24 cellular contexts compared by ENCODE assay signal in the genomic region with DNA sequence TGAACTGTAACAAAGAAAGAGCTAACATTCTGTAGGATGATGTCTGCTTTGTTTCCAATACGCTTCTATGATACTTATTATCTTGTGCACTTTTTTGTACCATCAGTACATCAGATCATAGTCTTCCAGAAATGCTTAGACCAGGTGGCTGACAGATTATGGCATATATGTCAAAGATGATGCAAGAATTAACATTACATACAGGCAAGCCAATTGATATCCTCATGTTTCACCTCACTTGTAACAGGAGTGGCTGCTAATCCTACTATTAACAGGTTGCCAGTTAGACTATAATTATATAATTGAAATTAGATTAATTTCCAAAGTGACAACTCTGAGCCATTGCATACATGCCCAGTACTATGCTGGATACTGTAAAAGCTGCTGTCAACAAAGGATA.
DNase-seq lines count a peak whose midpoint lies in the region; ATAC-seq, FAIRE-seq and TF ChIP-seq lines count a peak whose summit lies in the region.
"Had no signal": no experiment of that assay in that cellular context is flagged by ENCODE, and none has a peak within 500 bp of the region (broad histone marks: within the 10 kb centered on the region; RNA-seq: fewer than 3 reads in every experiment).

No MANE protein-coding gene starts in this region.

- H3K23ac ChIP-seq in H9 (ENCODE audit: insufficient read length, low read depth, low read length) = no peak overlapping the region

- H3K23me2 ChIP-seq in H9 (ENCODE audit: insufficient read length, low read depth, low read length, poor library complexity, severe bottlenecking) = no peaks in the 10 kb centered on the region

- H3K79me1 ChIP-seq in H9 (ENCODE audit: insufficient read depth, low read depth, low read length, poor library complexity, severe bottlenecking) = peaks cover 4% of the 10 kb centered on the region

- H3K9me3 Mint-ChIP-seq in activated T-cell treated with anti-CD3 and anti-CD28 coated beads, Interleukin-2, amount 50 U/mL, for 24 hours = no peaks in the 10 kb centered on the region
- no peaks in the 10 kb centered on the region for H3K9me3 Mint-ChIP-seq in H9
- H3K9me3 Mint-ChIP-seq in effector memory CD8-positive, alpha-beta T cell = no peaks in the 10 kb centered on the region

- H3K27ac Mint-ChIP-seq in activated T-cell treated with anti-CD3 and anti-CD28 coated beads, Interleukin-2, amount 50 U/mL, for 24 hours = peak overlapping the region; percentile 71
- peak overlapping the region in 2 of 3 experiments; percentile 16 to 64; a peak in 4 of 7 replicates for H3K27ac Mint-ChIP-seq in H9
- H3K27ac Mint-ChIP-seq in effector memory CD8-positive, alpha-beta T cell = peak overlapping the region; percentile 39 to 44

- no CpG with 5 or more reads among the region's 1 CpG for WGBS in H9 (ENCODE audit: extremely low coverage, insufficient read length, low lambda C conversion rate)
- 77 to 92% methylated on average over 1 of the region's 1 CpG for WGBS in pancreas, 2 donors

- H3K4me3 Mint-ChIP-seq in activated T-cell treated with anti-CD3 and anti-CD28 coated beads, Interleukin-2, amount 50 U/mL, for 24 hours = no peak overlapping the region
- H3K4me3 Mint-ChIP-seq in H9 = no peak overlapping the region
- no peak overlapping the region for H3K4me3 Mint-ChIP-seq in effector memory CD8-positive, alpha-beta T cell
- H3K4me3 Mint-ChIP-seq: nephron had no signal

- H3K36me3 Mint-ChIP-seq in activated T-cell treated with anti-CD3 and anti-CD28 coated beads, Interleukin-2, amount 50 U/mL, for 24 hours (ENCODE audit: low read depth) = peaks cover 43% of the 10 kb centered on the region
- H3K36me3 Mint-ChIP-seq in H9 (ENCODE audit: insufficient read depth in 1 of 3, low read depth in 3 of 3) = peaks cover 8 to 17% (median 14%) of the 10 kb centered on the region in 3 experiments; a peak in 6 of 7 replicates
- peaks cover 12% of the 10 kb centered on the region for H3K36me3 Mint-ChIP-seq in effector memory CD8-positive, alpha-beta T cell (ENCODE audit: insufficient read depth)

- H3K36me3 ChIP-seq in HAP-1 (replicated peaks) = no peaks in the 10 kb centered on the region
- H3K36me3 ChIP-seq in pancreas = no peaks in the 10 kb centered on the region
- H3K36me3 ChIP-seq: breast epithelium, prostate gland had no signal

- H3K27ac ChIP-seq in H9 (ENCODE audit: insufficient read length, low read depth, low read length) = no peak overlapping the region
- H3K27ac ChIP-seq in pancreas = no peak overlapping the region
- H3K27ac ChIP-seq: breast epithelium, HL-60, prostate gland, SJSA1 had no signal

- H3K27me3 Mint-ChIP-seq in activated T-cell treated with anti-CD3 and anti-CD28 coated beads, Interleukin-2, amount 50 U/mL, for 24 hours = no peaks in the 10 kb centered on the region
- H3K27me3 Mint-ChIP-seq in H9 (ENCODE audit: low read depth) = no peaks in the 10 kb centered on the region
- H3K27me3 Mint-ChIP-seq in effector memory CD8-positive, alpha-beta T cell = no peaks in the 10 kb centered on the region

- no peak overlapping the region for H4K91ac ChIP-seq in H9 (ENCODE audit: insufficient read length, low read depth, low read length)

- no peak overlapping the region for H3K9ac ChIP-seq in H9 (ENCODE audit: extremely low read depth, insufficient read length, low read length)

- no peak overlapping the region for H2BK120ac ChIP-seq in H9 (ENCODE audit: low read depth, low read length, poor library complexity, severe bottlenecking)

- in situ Hi-C loops in HAP-1 (cut with MboI; ENCODE audit: low sequenced_read_pairs) = no loop called here

- peaks cover 10% of the 10 kb centered on the region; the same call in 1 of the 2 replicates for H3K79me2 ChIP-seq in H9 (ENCODE audit: insufficient read depth, low read length)

- H3K4me3 ChIP-seq in HAP-1 (no peak overlapping the region), pancreas (no peak overlapping the region)
- H3K4me3 ChIP-seq: breast epithelium, prostate gland, SJSA1 had no signal

- no peak overlapping the region for H4K5ac ChIP-seq in H9 (ENCODE audit: insufficient read length, low read depth, low read length)

- no peak for DNase-seq in activated T-cell treated with anti-CD3 and anti-CD28 coated beads, Interleukin-2, amount 50 U/mL, for 24 hours
- DNase-seq in activated T-cell treated with anti-CD3 and anti-CD28 coated beads for 4 hours = no peak
- no peak for DNase-seq in H9
- peak; percentile 95 for DNase-seq in NCI-H82 (lab: John Stamatoyannopoulos, UW)
- no peak for DNase-seq in effector memory CD8-positive, alpha-beta T cell
- DNase-seq in HAP-1 (ENCODE audit: low spot score in 2 of 2) = no peak
- DNase-seq in pancreas = no peak
- DNase-seq: activated CD8-positive, alpha-beta memory T cell treated with anti-CD3 and anti-CD28 coated beads, Interleukin-2, amount 50 U/mL, for 48 hours; cortex of kidney; foreskin fibroblast; kidney glomerular epithelial cell; mesenchymal stem cell; NCI-H446; stimulated activated CD8-positive, alpha-beta memory T cell treated with anti-CD3 and anti-CD28 coated beads, Interleukin-4, amount 100 ng/mL, for 48 hours; T1000 had no signal

- TF ChIP-seq CTCF in H9 (conservative IDR thresholded peaks at IDR 0.05) (no peak), pancreas (IDR thresholded peaks at IDR 0.05) (no peak)

- H2AK5ac ChIP-seq in H9 (ENCODE audit: insufficient read length, low read length) = no peak overlapping the region

- H3K14ac ChIP-seq in H9 (ENCODE audit: insufficient read depth, low read length) = no peak overlapping the region

- FAIRE-seq in pancreas (lab: Jason Lieb, UNC) = no peak
- FAIRE-seq: endothelial cell of umbilical vein, small intestine had no signal

- no peak overlapping the region for H2BK20ac ChIP-seq in H9 (ENCODE audit: low read depth, low read length, poor library complexity, severe bottlenecking)

- no peaks in the 10 kb centered on the region; the same call in 1 of the 2 replicates for H3K4me1 ChIP-seq in H9 (ENCODE audit: insufficient read depth, low read length)
- H3K4me1 ChIP-seq in HAP-1 = peaks cover 2% of the 10 kb centered on the region; the same call in 1 of the 2 replicates
- H3K4me1 ChIP-seq in pancreas = peaks cover 0 to 15% (median 4%) of the 10 kb centered on the region in 3 donors
- H3K4me1 ChIP-seq: breast epithelium, prostate gland had no signal

- no peak overlapping the region for H2AFZ ChIP-seq in H9 (ENCODE audit: low read length)

- H3K18ac ChIP-seq in H9 (ENCODE audit: insufficient read length, low read depth, low read length) = no peak overlapping the region

- H3K56ac ChIP-seq in H9 (ENCODE audit: insufficient read length, low read depth, low read length) = no peak overlapping the region

- H3K4ac ChIP-seq in H9 (ENCODE audit: low read depth, low read length) = no peak overlapping the region

- H3T11ph ChIP-seq in H9 (ENCODE audit: low read length) = no peak overlapping the region

- no peak overlapping the region for H2BK5ac ChIP-seq in H9 (ENCODE audit: insufficient read length, low read length)

- no peak overlapping the region for H2BK15ac ChIP-seq in H9 (ENCODE audit: low read depth, low read length)

- H3K4me1 Mint-ChIP-seq in activated T-cell treated with anti-CD3 and anti-CD28 coated beads, Interleukin-2, amount 50 U/mL, for 24 hours (ENCODE audit: low read depth) = peaks cover 73% of the 10 kb centered on the region
- H3K4me1 Mint-ChIP-seq in H9 = peaks cover 22 to 40% of the 10 kb centered on the region in 2 experiments
- H3K4me1 Mint-ChIP-seq in effector memory CD8-positive, alpha-beta T cell (ENCODE audit: low read depth in 2 of 2) = peaks cover 28 to 36% of the 10 kb centered on the region in 2 donors

- H3K27me3 ChIP-seq in H9 (ENCODE audit: insufficient read depth, low read length) = no peaks in the 10 kb centered on the region
- no peaks in the 10 kb centered on the region for H3K27me3 ChIP-seq in HAP-1 (ENCODE audit: low read depth)
- H3K27me3 ChIP-seq in pancreas = no peaks in the 10 kb centered on the region
- H3K27me3 ChIP-seq: breast epithelium, SJSA1 had no signal

- H4K20me1 ChIP-seq in H9 (ENCODE audit: control insufficient read depth, insufficient read depth, insufficient read length) = no peaks in the 10 kb centered on the region

- H3K9me3 ChIP-seq in H9 (ENCODE audit: control insufficient read depth, low read depth, low read length) (no peaks in the 10 kb centered on the region), HAP-1 (no peaks in the 10 kb centered on the region), pancreas (no peaks in the 10 kb centered on the region)
- H3K9me3 ChIP-seq: breast epithelium, prostate gland, SJSA1 had no signal

- no peak overlapping the region for H3K4me2 ChIP-seq in H9 (ENCODE audit: insufficient read depth, insufficient read length, low read length)

- H2BK12ac ChIP-seq in H9 (ENCODE audit: insufficient read length, low read depth, low read length) = no peak overlapping the region

- no peak for ATAC-seq in effector memory CD8-positive, alpha-beta T cell (replicated peaks)
- no peak for ATAC-seq in pancreas
- no peak for ATAC-seq in HG02798 (IDR thresholded peaks at IDR 0.05; ENCODE audit: poor library complexity, unreplicated experiment)
- ATAC-seq: HCT116 had no signal

- H4K8ac ChIP-seq in H9 (replicated peaks; ENCODE audit: insufficient read length, low read depth, low read length) = no peak overlapping the region

- intact Hi-C loops in pancreas (cut with DNase I) = no loop called here
